Comparison of ENCODE assay signal across 1 cellular context in the genomic region with DNA sequence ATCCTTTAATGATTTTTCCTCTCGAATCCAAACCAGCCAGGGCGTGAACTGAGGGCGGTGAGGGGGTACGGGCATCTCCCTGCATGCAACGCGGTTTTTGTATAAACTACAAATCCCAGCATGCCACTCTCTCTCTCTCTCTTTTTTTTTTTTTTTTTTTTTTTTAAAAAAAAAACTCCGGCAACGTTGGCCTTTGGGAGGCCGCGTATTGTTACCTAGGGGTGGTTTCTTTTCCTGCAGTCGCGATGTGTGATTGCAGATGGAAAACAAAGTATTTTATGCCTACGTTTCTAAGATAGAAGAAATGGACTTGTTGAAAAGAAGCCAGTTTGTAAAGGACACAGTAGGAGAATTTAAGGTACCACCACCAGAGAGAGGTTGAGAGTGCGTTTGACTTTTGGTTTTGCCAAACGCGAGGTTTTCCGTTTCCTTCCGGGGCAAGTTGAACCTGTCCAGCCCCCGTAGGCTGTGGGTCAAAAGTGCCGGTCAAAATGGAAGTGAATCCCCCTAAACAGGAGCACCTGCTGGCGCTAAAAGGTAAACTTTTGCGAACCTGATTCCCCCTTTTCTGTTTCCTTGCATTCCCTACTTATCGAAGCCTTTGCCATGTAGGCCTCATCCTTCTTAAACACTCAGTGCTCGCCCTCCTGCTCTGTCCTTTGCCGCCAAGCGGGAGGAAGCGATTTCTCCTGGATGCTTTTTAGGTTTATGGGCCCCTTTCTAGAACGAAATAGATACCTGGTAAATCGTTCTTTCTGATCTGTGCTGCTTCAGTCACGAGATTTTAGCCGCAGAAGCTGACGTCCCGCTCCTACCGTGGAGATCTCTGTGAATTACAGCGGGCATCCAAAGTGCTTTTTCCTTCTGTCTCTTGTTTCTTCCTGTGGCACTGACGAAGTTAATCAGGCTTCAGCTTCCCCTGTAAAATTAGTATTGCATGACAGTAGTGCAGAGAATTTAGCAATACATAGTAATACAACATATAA.
A peak's percentile ranks its signal among the peaks of the same experiment; 100 is the strongest.
TF ChIP-seq lines count a peak whose summit lies in the region.

A gene with protein sequence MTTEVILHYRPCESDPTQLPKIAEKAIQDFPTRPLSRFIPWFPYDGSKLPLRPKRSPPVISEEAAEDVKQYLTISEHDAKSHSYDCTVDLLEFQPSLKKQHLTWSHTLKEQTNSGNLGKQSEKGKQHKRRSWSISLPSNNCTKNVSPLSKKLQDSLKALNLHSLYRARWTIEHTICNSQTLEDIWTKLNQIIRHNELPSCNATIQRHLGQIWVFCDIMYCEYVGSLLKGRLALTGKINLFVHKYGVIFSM (plus strand): TSS at position 458 of the 986 bp plus-strand sequence. CDS start 4,561 bp downstream, outside the sequence.
A gene with protein sequence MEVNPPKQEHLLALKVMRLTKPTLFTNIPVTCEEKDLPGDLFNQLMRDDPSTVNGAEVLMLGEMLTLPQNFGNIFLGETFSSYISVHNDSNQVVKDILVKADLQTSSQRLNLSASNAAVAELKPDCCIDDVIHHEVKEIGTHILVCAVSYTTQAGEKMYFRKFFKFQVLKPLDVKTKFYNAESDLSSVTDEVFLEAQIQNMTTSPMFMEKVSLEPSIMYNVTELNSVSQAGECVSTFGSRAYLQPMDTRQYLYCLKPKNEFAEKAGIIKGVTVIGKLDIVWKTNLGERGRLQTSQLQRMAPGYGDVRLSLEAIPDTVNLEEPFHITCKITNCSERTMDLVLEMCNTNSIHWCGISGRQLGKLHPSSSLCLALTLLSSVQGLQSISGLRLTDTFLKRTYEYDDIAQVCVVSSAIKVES (plus strand): TSS at position 458 of the 986 bp plus-strand sequence. CDS start 34 bp downstream, at position 492.

TF ChIP-seq in GM12878, 131 proteins besides CTCF, POLR2A, EP300 and RAD21 (continues in another document):
- TF ChIP-seq MEF2B (IDR thresholded peaks at IDR 0.05; ENCODE audit: partially characterized antibody, poor library complexity, severe bottlenecking): no peak
- TF ChIP-seq, protein P1, sequence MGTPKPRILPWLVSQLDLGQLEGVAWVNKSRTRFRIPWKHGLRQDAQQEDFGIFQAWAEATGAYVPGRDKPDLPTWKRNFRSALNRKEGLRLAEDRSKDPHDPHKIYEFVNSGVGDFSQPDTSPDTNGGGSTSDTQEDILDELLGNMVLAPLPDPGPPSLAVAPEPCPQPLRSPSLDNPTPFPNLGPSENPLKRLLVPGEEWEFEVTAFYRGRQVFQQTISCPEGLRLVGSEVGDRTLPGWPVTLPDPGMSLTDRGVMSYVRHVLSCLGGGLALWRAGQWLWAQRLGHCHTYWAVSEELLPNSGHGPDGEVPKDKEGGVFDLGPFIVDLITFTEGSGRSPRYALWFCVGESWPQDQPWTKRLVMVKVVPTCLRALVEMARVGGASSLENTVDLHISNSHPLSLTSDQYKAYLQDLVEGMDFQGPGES (IDR thresholded peaks at IDR 0.05): no peak
- no peak for TF ChIP-seq PAX5 (IDR thresholded peaks at IDR 0.05; ENCODE audit: borderline replicate concordance, low read depth, low read length)
- 0 out of 2 replicates have a peak, but pooled peaks have one; percentile 11 for TF ChIP-seq SMARCA5 (IDR thresholded peaks at IDR 0.05)
- TF ChIP-seq ZSCAN29 (IDR thresholded peaks at IDR 0.05): no peak; the same call in 1 of the 2 replicates
- no peak; the same call in 1 of the 2 replicates for TF ChIP-seq TBL1XR1 (IDR thresholded peaks at IDR 0.05; ENCODE audit: low read depth, low read length)
- TF ChIP-seq MYB (IDR thresholded peaks at IDR 0.05; ENCODE audit: borderline replicate concordance, low read depth, low read length): no peak
- TF ChIP-seq ETV6 (conservative IDR thresholded peaks at IDR 0.05 in 1 of 2, IDR thresholded peaks at IDR 0.05 in 1 of 2; ENCODE audit: borderline replicate concordance in 1 of 2, low read depth in 1 of 2): peak in 1 of 2 experiments; percentile 65; a peak in 1 of 4 replicates
- TF ChIP-seq KAT2A (conservative IDR thresholded peaks at IDR 0.05; ENCODE audit: control insufficient read depth, low read depth, low read length): no peak
- TF ChIP-seq, protein P2, sequence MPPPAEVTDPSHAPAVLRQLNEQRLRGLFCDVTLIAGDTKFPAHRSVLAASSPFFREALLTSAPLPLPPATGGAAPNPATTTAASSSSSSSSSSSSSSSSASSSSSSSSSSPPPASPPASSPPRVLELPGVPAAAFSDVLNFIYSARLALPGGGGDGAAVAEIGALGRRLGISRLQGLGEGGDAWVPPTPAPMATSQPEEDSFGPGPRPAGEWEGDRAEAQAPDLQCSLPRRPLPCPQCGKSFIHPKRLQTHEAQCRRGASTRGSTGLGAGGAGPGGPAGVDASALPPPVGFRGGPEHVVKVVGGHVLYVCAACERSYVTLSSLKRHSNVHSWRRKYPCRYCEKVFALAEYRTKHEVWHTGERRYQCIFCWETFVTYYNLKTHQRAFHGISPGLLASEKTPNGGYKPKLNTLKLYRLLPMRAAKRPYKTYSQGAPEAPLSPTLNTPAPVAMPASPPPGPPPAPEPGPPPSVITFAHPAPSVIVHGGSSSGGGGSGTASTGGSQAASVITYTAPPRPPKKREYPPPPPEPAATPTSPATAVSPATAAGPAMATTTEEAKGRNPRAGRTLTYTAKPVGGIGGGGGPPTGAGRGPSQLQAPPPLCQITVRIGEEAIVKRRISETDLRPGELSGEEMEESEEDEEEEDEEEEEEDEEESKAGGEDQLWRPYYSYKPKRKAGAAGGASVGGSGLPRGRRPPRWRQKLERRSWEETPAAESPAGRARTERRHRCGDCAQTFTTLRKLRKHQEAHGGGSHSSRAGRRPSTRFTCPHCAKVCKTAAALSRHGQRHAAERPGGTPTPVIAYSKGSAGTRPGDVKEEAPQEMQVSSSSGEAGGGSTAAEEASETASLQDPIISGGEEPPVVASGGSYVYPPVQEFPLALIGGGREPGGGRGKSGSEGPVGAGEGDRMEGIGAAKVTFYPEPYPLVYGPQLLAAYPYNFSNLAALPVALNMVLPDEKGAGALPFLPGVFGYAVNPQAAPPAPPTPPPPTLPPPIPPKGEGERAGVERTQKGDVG (CRISPR knock-in tag; IDR thresholded peaks at IDR 0.05): no peak
- TF ChIP-seq SRF (IDR thresholded peaks at IDR 0.05; ENCODE audit: low read depth in 2 of 2, low read length in 2 of 2): no peak
- TF ChIP-seq RCOR1 (conservative IDR thresholded peaks at IDR 0.05; ENCODE audit: low read depth, low read length): no peak
- no peak for TF ChIP-seq TCF3 (IDR thresholded peaks at IDR 0.05; ENCODE audit: borderline replicate concordance, insufficient read depth, low read depth, low read length)
- 0 out of 2 replicates have a peak, but pooled peaks have one; percentile 16 for TF ChIP-seq SMAD5 (IDR thresholded peaks at IDR 0.05; ENCODE audit: low read depth)
- TF ChIP-seq, protein P3, sequence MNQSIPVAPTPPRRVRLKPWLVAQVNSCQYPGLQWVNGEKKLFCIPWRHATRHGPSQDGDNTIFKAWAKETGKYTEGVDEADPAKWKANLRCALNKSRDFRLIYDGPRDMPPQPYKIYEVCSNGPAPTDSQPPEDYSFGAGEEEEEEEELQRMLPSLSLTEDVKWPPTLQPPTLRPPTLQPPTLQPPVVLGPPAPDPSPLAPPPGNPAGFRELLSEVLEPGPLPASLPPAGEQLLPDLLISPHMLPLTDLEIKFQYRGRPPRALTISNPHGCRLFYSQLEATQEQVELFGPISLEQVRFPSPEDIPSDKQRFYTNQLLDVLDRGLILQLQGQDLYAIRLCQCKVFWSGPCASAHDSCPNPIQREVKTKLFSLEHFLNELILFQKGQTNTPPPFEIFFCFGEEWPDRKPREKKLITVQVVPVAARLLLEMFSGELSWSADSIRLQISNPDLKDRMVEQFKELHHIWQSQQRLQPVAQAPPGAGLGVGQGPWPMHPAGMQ (IDR thresholded peaks at IDR 0.05; ENCODE audit: borderline replicate concordance): no peak
- no peak for TF ChIP-seq BACH1 (IDR thresholded peaks at IDR 0.05; ENCODE audit: borderline replicate concordance)
- TF ChIP-seq, protein P4, sequence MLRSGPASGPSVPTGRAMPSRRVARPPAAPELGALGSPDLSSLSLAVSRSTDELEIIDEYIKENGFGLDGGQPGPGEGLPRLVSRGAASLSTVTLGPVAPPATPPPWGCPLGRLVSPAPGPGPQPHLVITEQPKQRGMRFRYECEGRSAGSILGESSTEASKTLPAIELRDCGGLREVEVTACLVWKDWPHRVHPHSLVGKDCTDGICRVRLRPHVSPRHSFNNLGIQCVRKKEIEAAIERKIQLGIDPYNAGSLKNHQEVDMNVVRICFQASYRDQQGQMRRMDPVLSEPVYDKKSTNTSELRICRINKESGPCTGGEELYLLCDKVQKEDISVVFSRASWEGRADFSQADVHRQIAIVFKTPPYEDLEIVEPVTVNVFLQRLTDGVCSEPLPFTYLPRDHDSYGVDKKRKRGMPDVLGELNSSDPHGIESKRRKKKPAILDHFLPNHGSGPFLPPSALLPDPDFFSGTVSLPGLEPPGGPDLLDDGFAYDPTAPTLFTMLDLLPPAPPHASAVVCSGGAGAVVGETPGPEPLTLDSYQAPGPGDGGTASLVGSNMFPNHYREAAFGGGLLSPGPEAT (IDR thresholded peaks at IDR 0.05; ENCODE audit: low read depth): peak; percentile 97
- TF ChIP-seq BHLHE40 (IDR thresholded peaks at IDR 0.05; ENCODE audit: borderline replicate concordance in 1 of 2, low read depth in 2 of 2, low read length in 1 of 2): no peak
- TF ChIP-seq DPF2 (IDR thresholded peaks at IDR 0.05): no peak
- no peak for TF ChIP-seq ZNF217 (IDR thresholded peaks at IDR 0.05)
- TF ChIP-seq, protein P5, sequence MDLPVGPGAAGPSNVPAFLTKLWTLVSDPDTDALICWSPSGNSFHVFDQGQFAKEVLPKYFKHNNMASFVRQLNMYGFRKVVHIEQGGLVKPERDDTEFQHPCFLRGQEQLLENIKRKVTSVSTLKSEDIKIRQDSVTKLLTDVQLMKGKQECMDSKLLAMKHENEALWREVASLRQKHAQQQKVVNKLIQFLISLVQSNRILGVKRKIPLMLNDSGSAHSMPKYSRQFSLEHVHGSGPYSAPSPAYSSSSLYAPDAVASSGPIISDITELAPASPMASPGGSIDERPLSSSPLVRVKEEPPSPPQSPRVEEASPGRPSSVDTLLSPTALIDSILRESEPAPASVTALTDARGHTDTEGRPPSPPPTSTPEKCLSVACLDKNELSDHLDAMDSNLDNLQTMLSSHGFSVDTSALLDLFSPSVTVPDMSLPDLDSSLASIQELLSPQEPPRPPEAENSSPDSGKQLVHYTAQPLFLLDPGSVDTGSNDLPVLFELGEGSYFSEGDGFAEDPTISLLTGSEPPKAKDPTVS (IDR thresholded peaks at IDR 0.05; ENCODE audit: low read depth, low read length): no peak
- TF ChIP-seq SIN3A (IDR thresholded peaks at IDR 0.05; ENCODE audit: low read depth, low read length): peak; percentile 84; the same call in 1 of the 2 replicates
- no peak for TF ChIP-seq SP1 (IDR thresholded peaks at IDR 0.05; ENCODE audit: low read depth, low read length)
- peak; percentile 99 for TF ChIP-seq NR2C1 (IDR thresholded peaks at IDR 0.05)
- TF ChIP-seq ZNF622 (IDR thresholded peaks at IDR 0.05): no peak
- TF ChIP-seq ZNF384 (IDR thresholded peaks at IDR 0.05; ENCODE audit: borderline replicate concordance, low read depth, low read length): peak; percentile 99
- TF ChIP-seq, protein P6, sequence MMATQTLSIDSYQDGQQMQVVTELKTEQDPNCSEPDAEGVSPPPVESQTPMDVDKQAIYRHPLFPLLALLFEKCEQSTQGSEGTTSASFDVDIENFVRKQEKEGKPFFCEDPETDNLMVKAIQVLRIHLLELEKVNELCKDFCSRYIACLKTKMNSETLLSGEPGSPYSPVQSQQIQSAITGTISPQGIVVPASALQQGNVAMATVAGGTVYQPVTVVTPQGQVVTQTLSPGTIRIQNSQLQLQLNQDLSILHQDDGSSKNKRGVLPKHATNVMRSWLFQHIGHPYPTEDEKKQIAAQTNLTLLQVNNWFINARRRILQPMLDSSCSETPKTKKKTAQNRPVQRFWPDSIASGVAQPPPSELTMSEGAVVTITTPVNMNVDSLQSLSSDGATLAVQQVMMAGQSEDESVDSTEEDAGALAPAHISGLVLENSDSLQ (IDR thresholded peaks at IDR 0.05): peak; percentile 62; the same call in 1 of the 2 replicates
- TF ChIP-seq NBN (IDR thresholded peaks at IDR 0.05): peak; percentile 83
- TF ChIP-seq SPI1 (IDR thresholded peaks at IDR 0.05; ENCODE audit: borderline replicate concordance, insufficient read depth, low read depth, low read length): no peak
- no peak for TF ChIP-seq CBX3 (IDR thresholded peaks at IDR 0.05; ENCODE audit: borderline replicate concordance, low read depth)
- no peak for TF ChIP-seq NFYA (IDR thresholded peaks at IDR 0.05; ENCODE audit: borderline replicate concordance, low read depth, low read length)
- TF ChIP-seq JUNB (IDR thresholded peaks at IDR 0.05): 0 out of 2 replicates have a peak, but pooled peaks have one; percentile 18
- no peak for TF ChIP-seq MYC (IDR thresholded peaks at IDR 0.05; ENCODE audit: insufficient read depth, insufficient read length, insufficient replicate concordance, low read length, severe bottlenecking)
- peak; percentile 95 for TF ChIP-seq YY1 (IDR thresholded peaks at IDR 0.05; ENCODE audit: low read depth, low read length)
- TF ChIP-seq MTA2 (IDR thresholded peaks at IDR 0.05; ENCODE audit: low read depth): peak; percentile 91
- TF ChIP-seq KLF5 (IDR thresholded peaks at IDR 0.05; ENCODE audit: partially characterized antibody): no peak
- TF ChIP-seq CBFB (IDR thresholded peaks at IDR 0.05; ENCODE audit: low read depth): peak; percentile 72; the same call in 1 of the 2 replicates
- no peak for TF ChIP-seq CEBPB (IDR thresholded peaks at IDR 0.05; ENCODE audit: borderline replicate concordance in 1 of 2, low read depth in 2 of 2, low read length in 2 of 2)
- TF ChIP-seq, protein P7, sequence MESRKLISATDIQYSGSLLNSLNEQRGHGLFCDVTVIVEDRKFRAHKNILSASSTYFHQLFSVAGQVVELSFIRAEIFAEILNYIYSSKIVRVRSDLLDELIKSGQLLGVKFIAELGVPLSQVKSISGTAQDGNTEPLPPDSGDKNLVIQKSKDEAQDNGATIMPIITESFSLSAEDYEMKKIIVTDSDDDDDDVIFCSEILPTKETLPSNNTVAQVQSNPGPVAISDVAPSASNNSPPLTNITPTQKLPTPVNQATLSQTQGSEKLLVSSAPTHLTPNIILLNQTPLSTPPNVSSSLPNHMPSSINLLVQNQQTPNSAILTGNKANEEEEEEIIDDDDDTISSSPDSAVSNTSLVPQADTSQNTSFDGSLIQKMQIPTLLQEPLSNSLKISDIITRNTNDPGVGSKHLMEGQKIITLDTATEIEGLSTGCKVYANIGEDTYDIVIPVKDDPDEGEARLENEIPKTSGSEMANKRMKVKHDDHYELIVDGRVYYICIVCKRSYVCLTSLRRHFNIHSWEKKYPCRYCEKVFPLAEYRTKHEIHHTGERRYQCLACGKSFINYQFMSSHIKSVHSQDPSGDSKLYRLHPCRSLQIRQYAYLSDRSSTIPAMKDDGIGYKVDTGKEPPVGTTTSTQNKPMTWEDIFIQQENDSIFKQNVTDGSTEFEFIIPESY (IDR thresholded peaks at IDR 0.05): no peak
- TF ChIP-seq RELA (IDR thresholded peaks at IDR 0.05; ENCODE audit: borderline replicate concordance, partially characterized antibody): no peak
- no peak for TF ChIP-seq HDAC6 (IDR thresholded peaks at IDR 0.05; ENCODE audit: unreplicated experiment)
- no peak for TF ChIP-seq SREBF2 (IDR thresholded peaks at IDR 0.05; ENCODE audit: low read length)
- TF ChIP-seq ZNF24 (IDR thresholded peaks at IDR 0.05): no peak
- peak; percentile 53; the same call in 1 of the 2 replicates for TF ChIP-seq FOXM1 (IDR thresholded peaks at IDR 0.05; ENCODE audit: low read depth, low read length)
- TF ChIP-seq POLR2AphosphoS5 (IDR thresholded peaks at IDR 0.05; ENCODE audit: low read length): peak; percentile 83; the same call in 1 of the 2 replicates
